ENCODE assay signal across 11 cellular contexts in genomic region chr1:186738896-186739295, GRCh38. TPM values are rescaled to one million over a fixed set of nuclear protein-coding genes. Genes with fewer than 3 reads are reported as not detected.
DNase-seq lines count a peak whose midpoint lies in the region; ATAC-seq and TF ChIP-seq lines count a peak whose summit lies in the region.
"Had no signal": no experiment of that assay in that cellular context is flagged by ENCODE, and none has a peak within 500 bp of the region (broad histone marks: within the 10 kb centered on the region; RNA-seq: fewer than 3 reads in every experiment).

No MANE protein-coding gene starts in this region.

- DNase-seq in CD1c-positive myeloid dendritic cell (ENCODE audit: extremely low spot score) (peak; percentile 88), heart left ventricle (no peak), NAMALWA (ENCODE audit: low spot score) (no peak), cerebellar nuclear complex (lab: John Stamatoyannopoulos, UW) (no peak), NCI-H1105 (lab: John Stamatoyannopoulos, UW) (no peak)
- peak; percentile 66 for DNase-seq in T-helper 2 cell treated with Interferon-gamma antibody and Interleukin-4, amounts not matched to agents 5 μg/mL and 100 μg/mL, for 36 hours (ENCODE audit: low spot score)
- DNase-seq: brain microvascular endothelial cell, NCI-H187 had no signal

- no peaks in the 10 kb centered on the region for H3K9me3 ChIP-seq in heart left ventricle

- intact Hi-C loops in heart left ventricle (cut with DNase I), result no loop called here

- H3K4me3 Mint-ChIP-seq in T-helper 2 cell treated with Interferon-gamma antibody and Interleukin-4, amounts not matched to agents 5 μg/mL and 100 μg/mL, for 36 hours, result peak overlapping the region; percentile 77
- H3K4me3 Mint-ChIP-seq: B cell had no signal

- H3K4me1 Mint-ChIP-seq in T-helper 2 cell treated with Interferon-gamma antibody and Interleukin-4, amounts not matched to agents 5 μg/mL and 100 μg/mL, for 36 hours (ENCODE audit: low read depth), result peaks cover 42% of the 10 kb centered on the region
- H3K4me1 Mint-ChIP-seq: B cell had no signal

- H3K36me3 ChIP-seq in heart left ventricle, result no peaks in the 10 kb centered on the region
- H3K36me3 ChIP-seq: brain microvascular endothelial cell had no signal

- peaks cover 13% of the 10 kb centered on the region for H3K36me3 Mint-ChIP-seq in T-helper 2 cell treated with Interferon-gamma antibody and Interleukin-4, amounts not matched to agents 5 μg/mL and 100 μg/mL, for 36 hours (ENCODE audit: low read depth)

- ATAC-seq in GM19324 (IDR thresholded peaks at IDR 0.05; ENCODE audit: low FRiP score, unreplicated experiment) (peak; percentile 48), HG03060 (IDR thresholded peaks at IDR 0.05; ENCODE audit: low read depth, unreplicated experiment) (peak; percentile 88), heart left ventricle (no peak)

- H3K27ac Mint-ChIP-seq in T-helper 2 cell treated with Interferon-gamma antibody and Interleukin-4, amounts not matched to agents 5 μg/mL and 100 μg/mL, for 36 hours, result peak overlapping the region; percentile 90
- H3K27ac Mint-ChIP-seq: B cell had no signal

- H3K4me3 ChIP-seq in heart left ventricle, result no peak overlapping the region

- peaks cover 7% of the 10 kb centered on the region for H3K27me3 Mint-ChIP-seq in T-helper 2 cell treated with Interferon-gamma antibody and Interleukin-4, amounts not matched to agents 5 μg/mL and 100 μg/mL, for 36 hours (ENCODE audit: low read depth)
- H3K27me3 Mint-ChIP-seq: B cell had no signal

- no peak for TF ChIP-seq CTCF in heart left ventricle (IDR thresholded peaks at IDR 0.05)

- H3K4me1 ChIP-seq in heart left ventricle, result no peaks in the 10 kb centered on the region

- no peak for TF ChIP-seq POLR2A in heart left ventricle (IDR thresholded peaks at IDR 0.05)

- 67 to 86% (median 78%) methylated on average over 1 of the region's 1 CpG for WGBS in heart left ventricle, 4 donors

- peaks cover 4% of the 10 kb centered on the region for H3K9me3 Mint-ChIP-seq in T-helper 2 cell treated with Interferon-gamma antibody and Interleukin-4, amounts not matched to agents 5 μg/mL and 100 μg/mL, for 36 hours

- H3K27ac ChIP-seq in heart left ventricle, result no peak overlapping the region
- H3K27ac ChIP-seq: brain microvascular endothelial cell had no signal

- no peaks in the 10 kb centered on the region for H3K27me3 ChIP-seq in heart left ventricle
- H3K27me3 ChIP-seq: brain microvascular endothelial cell had no signal

RNA-seq across cellular contexts. Expression of gene PTGS2, which starts 58.7 kb away (rescaled TPM):
- 1 to 10 TPM in 3 of 9 donors, under 1 TPM in 6; 0.22 to 4.2 (median 0.72) TPM for total RNA-seq in heart left ventricle
- under 1 TPM; 0.15 to 0.25 TPM for polyA plus RNA-seq in heart left ventricle
- total RNA-seq: B cell had no signal

Comparison
In these comparisons a context has a peak if more than half of its experiments do, and no peak if none do; other contexts are left out.
1. DNase-seq: peak in CD1c-positive myeloid dendritic cell (single experiment) and T-helper 2 cell treated with Interferon-gamma antibody and Interleukin-4, amounts not matched to agents 5 μg/mL and 100 μg/mL, for 36 hours (single experiment); none in heart left ventricle (0 of 5), NAMALWA (single experiment), cerebellar nuclear complex (0 of 2) and NCI-H1105 (single experiment).
2. ATAC-seq: peak in GM19324 (single experiment) and HG03060 (single experiment); none in heart left ventricle (0 of 4).